ENCODE assay signal across 8 cellular contexts in the genomic region with DNA sequence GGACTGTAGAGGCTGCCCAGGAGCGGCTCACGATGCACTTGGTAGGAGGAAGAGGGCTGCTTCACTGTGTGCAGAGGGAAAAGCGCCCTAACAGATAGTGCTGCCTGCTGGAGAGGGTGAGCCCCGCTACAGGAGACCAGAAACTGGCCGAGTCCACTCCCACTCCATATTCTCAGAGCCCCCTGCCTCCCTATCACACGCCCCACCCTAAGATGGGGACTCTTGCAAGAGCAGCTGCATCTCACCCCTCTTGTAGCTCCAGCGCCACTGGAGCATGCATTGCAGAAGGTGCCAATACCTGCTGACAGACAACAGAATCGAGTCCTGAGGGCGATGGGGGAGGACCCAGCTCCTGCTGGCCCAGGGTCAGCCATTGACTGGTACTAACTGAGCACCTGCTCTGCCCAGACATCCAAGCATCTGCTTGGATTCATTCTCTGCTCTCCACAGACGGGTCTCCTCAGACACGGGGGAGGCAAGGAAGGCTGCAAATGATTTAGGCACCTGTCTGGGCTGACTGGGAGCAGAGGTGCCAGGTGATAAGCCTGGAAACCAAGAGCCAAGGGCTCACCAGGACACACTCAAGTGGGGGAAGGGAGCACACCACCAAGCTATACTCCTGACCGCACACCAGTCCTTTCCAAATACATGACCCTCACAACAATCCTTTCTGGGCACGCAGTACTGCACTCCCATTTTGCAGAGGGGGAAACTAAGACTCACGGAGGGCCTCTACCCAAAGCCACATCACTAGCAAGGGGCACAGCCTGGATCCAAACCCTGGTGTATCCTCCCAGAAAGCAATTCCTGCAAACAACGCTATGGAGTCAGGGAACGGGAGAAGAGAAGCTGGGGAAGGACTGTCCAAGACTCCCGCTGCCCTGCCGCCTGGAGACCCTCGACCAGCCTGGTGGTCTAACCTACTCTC. TPM values are rescaled to one million over a fixed set of nuclear protein-coding genes. Genes with fewer than 3 reads are reported as not detected.
DNase-seq lines count a peak whose midpoint lies in the region; ATAC-seq, FAIRE-seq and TF ChIP-seq lines count a peak whose summit lies in the region.

No MANE protein-coding gene starts in this region.

- H3K27ac ChIP-seq in heart left ventricle (peak overlapping the region in 11 of 12 donors; percentile 76 to 100 (median 90)), GM12878 (ENCODE audit: control insufficient read depth, insufficient read depth) (peak overlapping the region; percentile 56), mesenchymal stem cell (ENCODE audit: low read length, poor library complexity, severe bottlenecking) (no peak overlapping the region), uterus (peak overlapping the region in 1 of 2 donors; percentile 83)

- H3K4me2 ChIP-seq in GM12878 (ENCODE audit: control insufficient read depth, insufficient read depth), result peak overlapping the region; percentile 96
- H3K4me2 ChIP-seq in mesenchymal stem cell (ENCODE audit: low read length, poor library complexity, severe bottlenecking), result peak overlapping the region; percentile 78

- TF ChIP-seq POLR2A in heart left ventricle (IDR thresholded peaks at IDR 0.05) (no peak), GM12878 (IDR thresholded peaks at IDR 0.05; ENCODE audit: low read depth, low read length) (no peak), uterus (IDR thresholded peaks at IDR 0.05) (no peak)

- no peak for FAIRE-seq in GM12878 (lab: Jason Lieb, UNC)

- POLR2A ChIA-PET in GM12878 (lab: Charles Lee), result interaction anchor here (0.5 to 1.2 kb wide), 4 partner anchors 11 to 34 kb away, joined by 3 read pairs; no protein-coding TSS in a partner anchor

- peak overlapping the region in 1 of 2 experiments; percentile 61 for H3K23ac ChIP-seq in mesenchymal stem cell (ENCODE audit: low read length in 2 of 2)

- RAD21 ChIA-PET in GM12878 (lab: Charles Lee; ENCODE audit: unreplicated experiment), result interaction anchor here (0.9 to 2.0 kb wide), 2 partner anchors 22 to 93 kb away, joined by 3 to 8 read pairs; partner anchors contain the start of gene IPPK

- peak overlapping the region in 1 of 2 experiments; percentile 65 for H3K4ac ChIP-seq in mesenchymal stem cell (ENCODE audit: low read depth in 1 of 2, low read length in 2 of 2)

- peaks cover 3% of the 10 kb centered on the region for H3K79me1 ChIP-seq in mesenchymal stem cell (replicated peaks; ENCODE audit: low read length, poor library complexity, severe bottlenecking)

- no peak overlapping the region for H4K8ac ChIP-seq in mesenchymal stem cell (ENCODE audit: low read length)

- intact Hi-C loops in heart left ventricle (cut with DNase I), result loop anchor here in 6 of 10 donors (5.0 to 10.0 kb wide), 4 partner anchors 36 to 438 kb away; partner anchors contain the start of genes IPPK (in 3 of the 6), CENPP (in 1 of the 6) and NOL8 (in 1 of the 6)
- intact Hi-C loops in Right ventricle myocardium superior (cut with DNase I), result loop anchor here (10.0 kb wide), 1 partner anchor 48 kb away; no protein-coding TSS in a partner anchor
- intact Hi-C loops in GM12878 (cut with micrococcal nuclease; ENCODE audit: unreplicated experiment), result loop anchor here (5.0 kb wide), 1 partner anchor 114 kb away; the partner anchor contains the start of gene ZNF484
- intact Hi-C loops in uterus (cut with DNase I; ENCODE audit: low total_unique reads), result no loop called here

- peaks cover 55% of the 10 kb centered on the region for H3K79me2 ChIP-seq in GM12878 (ENCODE audit: control insufficient read depth, insufficient read depth, low read length)

- peak overlapping the region in 1 of 2 experiments; percentile 98 for H3K18ac ChIP-seq in mesenchymal stem cell (ENCODE audit: low read depth in 1 of 2, low read length in 2 of 2)

- no peak for TF ChIP-seq RAD21 in GM12878 (IDR thresholded peaks at IDR 0.05; ENCODE audit: insufficient read depth, low read depth, low read length)

- TF ChIP-seq CTCF in heart left ventricle (IDR thresholded peaks at IDR 0.05) (no peak), GM12878 (IDR thresholded peaks at IDR 0.05 in 2 of 3, conservative IDR thresholded peaks at IDR 0.05 in 1 of 3; ENCODE audit: control insufficient read depth in 2 of 3, extremely low read depth in 1 of 3, insufficient read depth in 1 of 3, low read depth in 3 of 3, low read length in 3 of 3) (no peak), uterus (IDR thresholded peaks at IDR 0.05) (no peak)

- CTCF ChIA-PET in GM12878 (lab: Yijun Ruan, JAX), result interaction anchor here (0.7 to 2.9 kb wide), 8 partner anchors 16 to 622 kb away, joined by 3 to 7 read pairs (median 3); no protein-coding TSS in a partner anchor

- peak overlapping the region; percentile 77 to 100 (median 98) for H3K4me3 ChIP-seq in heart left ventricle
- peak overlapping the region; percentile 97 for H3K4me3 ChIP-seq in GM12878
- peak overlapping the region; percentile 88 to 97 for H3K4me3 ChIP-seq in mesenchymal stem cell (ENCODE audit: insufficient read depth in 1 of 2, low read depth in 1 of 2, low read length in 2 of 2)
- H3K4me3 ChIP-seq in uterus, result peak overlapping the region; percentile 89 to 98

- H2BK120ac ChIP-seq in mesenchymal stem cell (ENCODE audit: low read depth, low read length), result no peak overlapping the region

- no peak overlapping the region for H2AK5ac ChIP-seq in mesenchymal stem cell (ENCODE audit: low read length, severe bottlenecking)

- DNase-seq in heart left ventricle, result no peak
- DNase-seq in Right ventricle myocardium superior, result no peak
- no peak for DNase-seq in GM12878 (ENCODE audit: low read depth, low spot score)
- no peak for DNase-seq in mesenchymal stem cell
- no peak for DNase-seq in uterus
- no peak for DNase-seq in DMS 273 (lab: John Stamatoyannopoulos, UW; ENCODE audit: unreplicated experiment)

- H3K9me3 ChIP-seq in heart left ventricle (no peaks in the 10 kb centered on the region), GM12878 (replicated peaks; ENCODE audit: control insufficient read depth, insufficient read depth, low read length) (no peaks in the 10 kb centered on the region), mesenchymal stem cell (ENCODE audit: control insufficient read depth, low read length) (no peaks in the 10 kb centered on the region), uterus (no peaks in the 10 kb centered on the region)

- H3K27me3 ChIP-seq in heart left ventricle (no peaks in the 10 kb centered on the region), GM12878 (replicated peaks in 1 of 2; ENCODE audit: control insufficient read depth in 2 of 2, insufficient read depth in 2 of 2, low read length in 1 of 2) (no peaks in the 10 kb centered on the region), mesenchymal stem cell (ENCODE audit: control insufficient read depth in 1 of 2, insufficient read depth in 1 of 2, low read length in 2 of 2) (peaks cover 0 to 2% of the 10 kb centered on the region in 2 experiments), uterus (no peaks in the 10 kb centered on the region)

- H2AFZ ChIP-seq in GM12878 (ENCODE audit: control insufficient read depth, low read depth, low read length) (no peak overlapping the region), mesenchymal stem cell (ENCODE audit: low read depth, low read length) (no peak overlapping the region)

- 42 to 54% (median 50%) methylated on average over 16 to 19 of the region's 19 CpGs for WGBS in heart left ventricle, 4 donors
- 50% methylated on average over 19 of the region's 19 CpGs for WGBS in GM12878 (ENCODE audit: insufficient coverage, insufficient replicate concordance, low lambda C conversion rate, missing lambda C conversion rate)
- WGBS in mesenchymal stem cell, result 92% methylated on average over 13 of the region's 19 CpGs

- in situ Hi-C loops in GM12878 (cut with MboI), result no loop called here

- peaks cover 9% of the 10 kb centered on the region; the same call in 1 of the 2 replicates for H4K20me1 ChIP-seq in GM12878 (ENCODE audit: control insufficient read depth, insufficient read depth)

- H2BK15ac ChIP-seq in mesenchymal stem cell (ENCODE audit: low read depth, poor library complexity, severe bottlenecking), result no peak overlapping the region

- H3K14ac ChIP-seq in mesenchymal stem cell (ENCODE audit: low read length in 2 of 2), result peak overlapping the region in 1 of 2 experiments; percentile 98

- SMC1A ChIA-PET in GM12878 (lab: Charles Lee; ENCODE audit: uncharacterized antibody, unreplicated experiment), result interaction anchor here (1.3 to 2.0 kb wide), 3 partner anchors 28 to 97 kb away, joined by 3 to 5 read pairs (median 4); partner anchors contain the start of gene IPPK

- no TSS peak for BruUV-seq in GM12878 (replicated peaks; lab: Mats Ljungman, UMichigan)

- no peak overlapping the region for H2BK5ac ChIP-seq in mesenchymal stem cell (ENCODE audit: low read depth, low read length, poor library complexity, severe bottlenecking)

- ATAC-seq in heart left ventricle (no peak), Right ventricle myocardium superior (ENCODE audit: poor library complexity) (no peak), GM12878 (no peak), HG02970 (IDR thresholded peaks at IDR 0.05; ENCODE audit: low FRiP score, unreplicated experiment) (no peak), HG03439 (IDR thresholded peaks at IDR 0.05; ENCODE audit: unreplicated experiment) (no peak)

- no peak overlapping the region for H2BK12ac ChIP-seq in mesenchymal stem cell (ENCODE audit: low read length in 2 of 2)

- no peak for TF ChIP-seq EP300 in GM12878 (IDR thresholded peaks at IDR 0.05; ENCODE audit: borderline replicate concordance in 1 of 2, control insufficient read depth in 1 of 2, low read depth in 2 of 2, low read length in 2 of 2)

- H3K9ac ChIP-seq in GM12878 (ENCODE audit: control insufficient read depth, insufficient read depth, low read length) (peak overlapping the region; percentile 76), mesenchymal stem cell (ENCODE audit: low read length) (peak overlapping the region; percentile 91)

- H4K91ac ChIP-seq in mesenchymal stem cell (ENCODE audit: low read length), result no peak overlapping the region

- H3K4me1 ChIP-seq in heart left ventricle (peaks cover 13 to 62% (median 53%) of the 10 kb centered on the region in 12 donors), GM12878 (ENCODE audit: control insufficient read depth, insufficient read depth, low read length) (peaks cover 20% of the 10 kb centered on the region), mesenchymal stem cell (ENCODE audit: control insufficient read depth, insufficient read depth, low read depth, low read length) (peaks cover 26% of the 10 kb centered on the region), uterus (peaks cover 0 to 28% of the 10 kb centered on the region in 2 donors)

- H3K36me3 ChIP-seq in heart left ventricle, result peaks cover 0 to 2% (median 0%) of the 10 kb centered on the region in 9 donors
- no peaks in the 10 kb centered on the region for H3K36me3 ChIP-seq in GM12878 (ENCODE audit: control insufficient read depth in 2 of 2, insufficient read depth in 2 of 2, low read length in 1 of 2)
- no peaks in the 10 kb centered on the region for H3K36me3 ChIP-seq in mesenchymal stem cell (ENCODE audit: control insufficient read depth in 1 of 2, insufficient read depth in 2 of 2, low read depth in 1 of 2, low read length in 2 of 2)
- H3K36me3 ChIP-seq in uterus, result no peaks in the 10 kb centered on the region

RNA-seq across cellular contexts. Expression of gene BICD2, which starts 1.6 kb away (rescaled TPM):
- total RNA-seq in heart left ventricle (10 to 100 TPM; 28.3 to 56.7 (median 35.9) TPM), Right ventricle myocardium superior (33.2 TPM), GM12878 (2014; rRNA removed) (19.2 and 20.2 TPM in 2 replicates), GM12878 (2014; rRNA removed; fragmentation: Illumina TruSeq; extraction: Trizol) (13.6 and 14.4 TPM in 2 replicates), GM12878 (2021) (24.1 and 25.5 TPM in 2 replicates), uterus (10 to 100 TPM in 3 of 4 donors, 1 to 10 TPM in 1; 5.6 to 45.1 (median 22.8) TPM)
- polyA plus RNA-seq in heart left ventricle (10 to 100 TPM; 17.6 to 45.7 TPM), GM12878 (2011; rRNA removed) (4.2 and 5.3 TPM in 2 replicates), GM12878 (2014; fragmentation: Illumina TruSeq; extraction: Trizol) (10.1 and 11.9 TPM in 2 replicates), GM12878 (2014; fragmentation: Nextera tagmentation; extraction: Ambion mirVana) (1 to 10 TPM; 5.8 to 7.0 TPM), GM12878 (2014; rRNA removed) (14.5 and 16.1 TPM in 2 replicates), GM12878 (2016; fragmentation: Nextera tagmentation; extraction: Ambion mirVana) (10 to 100 TPM; 14.3 to 15.1 TPM)
- 24.1 and 27.6 TPM in 2 replicates for total RNA-seq in GM12878 (2013; cell fraction: nucleolus; rRNA removed)
- polyA plus RNA-seq in GM12878 (2011; ENCODE audit: low read depth), result 6.3 TPM
- 6.6 and 7.1 TPM in 2 replicates for polyA plus RNA-seq in GM12878 (2011; cell fraction: cytosol; rRNA removed)
- 8.7 and 12.9 TPM in 2 replicates for polyA plus RNA-seq in GM12878 (2011; cell fraction: nucleus; rRNA removed)
- polyA plus RNA-seq in GM12878 (2012), result 10.9 and 13.5 TPM in 2 replicates
- 6.7 and 7.2 TPM in 2 replicates for polyA minus RNA-seq in GM12878 (2011; rRNA and poly(A)+ RNA removed)
- polyA minus RNA-seq in GM12878 (2011; cell fraction: cytosol; rRNA and poly(A)+ RNA removed), result 3.2 and 3.7 TPM in 2 replicates
- 5.0 and 9.8 TPM in 2 replicates for polyA minus RNA-seq in GM12878 (2011; cell fraction: nucleus; rRNA and poly(A)+ RNA removed)
- 20.1 TPM for polyA plus RNA-seq in mesenchymal stem cell (2013, experiment 1 of 2)
- polyA plus RNA-seq in mesenchymal stem cell (2013, experiment 2 of 2), result 19.2 TPM
